ENCODE assay signal across 7 cellular contexts in the genomic region with DNA sequence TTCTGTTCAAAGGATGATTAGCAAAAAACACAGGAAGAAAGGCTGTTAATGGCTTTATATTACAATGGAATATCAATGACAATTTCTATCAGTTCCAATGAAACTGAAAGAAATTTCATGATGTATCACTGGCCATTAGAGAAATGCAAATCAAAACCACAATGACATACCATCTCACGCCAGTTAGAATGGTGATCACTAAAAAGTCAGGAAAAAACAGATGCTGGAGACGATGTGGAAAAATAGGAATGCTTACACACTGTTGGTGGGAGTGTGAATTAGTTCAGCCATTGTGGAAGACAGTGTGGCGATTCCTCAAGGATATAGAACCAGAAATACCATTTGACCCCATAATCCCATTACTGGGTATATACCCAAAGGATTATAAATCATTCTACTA. TPM values are rescaled to one million over a fixed set of nuclear protein-coding genes. Genes with fewer than 3 reads are reported as not detected.
DNase-seq lines count a peak whose midpoint lies in the region; ATAC-seq, FAIRE-seq and TF ChIP-seq lines count a peak whose summit lies in the region.
"Not testable (repeated sequence)": the region's sequence is repeated elsewhere in the genome, so short reads cannot be mapped to it uniquely, and the experiment has no call there.

No MANE protein-coding gene starts in this region.

- H3K4me1 Mint-ChIP-seq in activated CD8-positive, alpha-beta T cell treated with anti-CD3 and anti-CD28 coated beads for 36 hours (ENCODE audit: low read depth): peaks cover 62% of the 10 kb centered on the region
- H3K4me1 Mint-ChIP-seq in activated naive CD4-positive, alpha-beta T cell treated with anti-CD3 and anti-CD28 coated beads, Interleukin-2, amount 50 U/mL, for 24 hours: peaks cover 64% of the 10 kb centered on the region
- peaks cover 65% of the 10 kb centered on the region for H3K4me1 Mint-ChIP-seq in activated naive CD8-positive, alpha-beta T cell treated with anti-CD3 and anti-CD28 coated beads, Interleukin-2, amount 50 U/mL, for 24 hours
- peaks cover 32% of the 10 kb centered on the region for H3K4me1 Mint-ChIP-seq in memory B cell
- peaks cover 55% of the 10 kb centered on the region for H3K4me1 Mint-ChIP-seq in stimulated activated effector memory CD8-positive, alpha-beta T cell treated with anti-CD3 and anti-CD28 coated beads, Interleukin-12 subunit alpha, Interleukin-12 subunit beta, amount 100 ng/mL, for 72 hours

- POLR2A ChIA-PET in activated CD8-positive, alpha-beta T cell treated with anti-CD3 and anti-CD28 coated beads for 36 hours (lab: Charles Lee): not testable (repeated sequence)

- H3K27ac ChIP-seq in SU-DHL-6 (ENCODE audit: low read depth, low read length): peak overlapping the region; percentile 77

- H3K4me3 Mint-ChIP-seq in activated CD8-positive, alpha-beta T cell treated with anti-CD3 and anti-CD28 coated beads for 36 hours; activated naive CD4-positive, alpha-beta T cell treated with anti-CD3 and anti-CD28 coated beads, Interleukin-2, amount 50 U/mL, for 24 hours; activated naive CD8-positive, alpha-beta T cell treated with anti-CD3 and anti-CD28 coated beads, Interleukin-2, amount 50 U/mL, for 24 hours; memory B cell; stimulated activated effector memory CD8-positive, alpha-beta T cell treated with anti-CD3 and anti-CD28 coated beads, Interleukin-12 subunit alpha, Interleukin-12 subunit beta, amount 100 ng/mL, for 72 hours: not testable (repeated sequence)

- H3K36me3 ChIP-seq in SU-DHL-6 (ENCODE audit: low read length): not testable (repeated sequence)

- CTCF ChIA-PET in activated CD8-positive, alpha-beta T cell treated with anti-CD3 and anti-CD28 coated beads for 36 hours (lab: Charles Lee): not testable (repeated sequence)

- not testable (repeated sequence) for ATAC-seq in activated CD8-positive, alpha-beta T cell treated with anti-CD3 and anti-CD28 coated beads for 36 hours; activated naive CD8-positive, alpha-beta T cell treated with anti-CD3 and anti-CD28 coated beads, Interleukin-2, amount 50 U/mL, for 24 hours; memory B cell (ENCODE audit: low read depth); stimulated activated effector memory CD8-positive, alpha-beta T cell treated with anti-CD3 and anti-CD28 coated beads, Interleukin-12 subunit alpha, Interleukin-12 subunit beta, amount 100 ng/mL, for 72 hours

- peak; percentile 72 for FAIRE-seq in GM12891 (lab: Jason Lieb, UNC)

- peaks cover 80% of the 10 kb centered on the region for H3F3A ChIP-seq in SU-DHL-6 (ENCODE audit: insufficient read depth)

- H3K9me3 ChIP-seq in SU-DHL-6 (ENCODE audit: insufficient read depth, low read length): not testable (repeated sequence)

- not testable (repeated sequence) for H3K27me3 ChIP-seq in SU-DHL-6 (ENCODE audit: low read length)

- DNase-seq in GM12891 (ENCODE audit: insufficient read length, low spot score); activated CD8-positive, alpha-beta T cell treated with anti-CD3 and anti-CD28 coated beads for 36 hours; activated naive CD8-positive, alpha-beta T cell treated with anti-CD3 and anti-CD28 coated beads, Interleukin-2, amount 50 U/mL, for 24 hours; memory B cell (ENCODE audit: low spot score in 2 of 2); stimulated activated effector memory CD8-positive, alpha-beta T cell treated with anti-CD3 and anti-CD28 coated beads, Interleukin-12 subunit alpha, Interleukin-12 subunit beta, amount 100 ng/mL, for 72 hours (ENCODE audit: low spot score in 2 of 2): not testable (repeated sequence)

- not testable (repeated sequence) for TF ChIP-seq POLR2A in GM12891 (IDR thresholded peaks at IDR 0.05; ENCODE audit: low read depth, low read length)

- H3K4me3 ChIP-seq in SU-DHL-6 (ENCODE audit: insufficient read depth, low read length, poor library complexity, severe bottlenecking): not testable (repeated sequence)

- not testable (repeated sequence) for H4K20me1 ChIP-seq in SU-DHL-6 (ENCODE audit: low read depth, low read length)

- not testable (repeated sequence) for H3K27me3 Mint-ChIP-seq in activated CD8-positive, alpha-beta T cell treated with anti-CD3 and anti-CD28 coated beads for 36 hours; activated naive CD4-positive, alpha-beta T cell treated with anti-CD3 and anti-CD28 coated beads, Interleukin-2, amount 50 U/mL, for 24 hours; activated naive CD8-positive, alpha-beta T cell treated with anti-CD3 and anti-CD28 coated beads, Interleukin-2, amount 50 U/mL, for 24 hours; memory B cell

- peaks cover 62% of the 10 kb centered on the region for H3K36me3 Mint-ChIP-seq in activated CD8-positive, alpha-beta T cell treated with anti-CD3 and anti-CD28 coated beads for 36 hours (ENCODE audit: low read depth)
- peaks cover 32% of the 10 kb centered on the region for H3K36me3 Mint-ChIP-seq in activated naive CD4-positive, alpha-beta T cell treated with anti-CD3 and anti-CD28 coated beads, Interleukin-2, amount 50 U/mL, for 24 hours
- H3K36me3 Mint-ChIP-seq in activated naive CD8-positive, alpha-beta T cell treated with anti-CD3 and anti-CD28 coated beads, Interleukin-2, amount 50 U/mL, for 24 hours (ENCODE audit: low read depth): peaks cover 63% of the 10 kb centered on the region
- H3K36me3 Mint-ChIP-seq in memory B cell: peaks cover 13% of the 10 kb centered on the region
- H3K36me3 Mint-ChIP-seq in stimulated activated effector memory CD8-positive, alpha-beta T cell treated with anti-CD3 and anti-CD28 coated beads, Interleukin-12 subunit alpha, Interleukin-12 subunit beta, amount 100 ng/mL, for 72 hours: peaks cover 96% of the 10 kb centered on the region

- H3K4me2 ChIP-seq in SU-DHL-6 (ENCODE audit: low read depth, low read length, poor library complexity, severe bottlenecking): peak overlapping the region; percentile 30

- peak overlapping the region; percentile 27 for H3K27ac Mint-ChIP-seq in activated CD8-positive, alpha-beta T cell treated with anti-CD3 and anti-CD28 coated beads for 36 hours
- peak overlapping the region; percentile 81 for H3K27ac Mint-ChIP-seq in activated naive CD4-positive, alpha-beta T cell treated with anti-CD3 and anti-CD28 coated beads, Interleukin-2, amount 50 U/mL, for 24 hours
- peak overlapping the region; percentile 7 for H3K27ac Mint-ChIP-seq in activated naive CD8-positive, alpha-beta T cell treated with anti-CD3 and anti-CD28 coated beads, Interleukin-2, amount 50 U/mL, for 24 hours
- H3K27ac Mint-ChIP-seq in memory B cell: peak overlapping the region; percentile 40
- H3K27ac Mint-ChIP-seq in stimulated activated effector memory CD8-positive, alpha-beta T cell treated with anti-CD3 and anti-CD28 coated beads, Interleukin-12 subunit alpha, Interleukin-12 subunit beta, amount 100 ng/mL, for 72 hours: peak overlapping the region; percentile 41

- intact Hi-C loops in activated CD8-positive, alpha-beta T cell treated with anti-CD3 and anti-CD28 coated beads for 36 hours (cut with micrococcal nuclease): not testable (repeated sequence)

- TF ChIP-seq CTCF in SU-DHL-6 (IDR thresholded peaks at IDR 0.05; ENCODE audit: insufficient read depth, low read length, poor library complexity, severe bottlenecking); activated CD8-positive, alpha-beta T cell treated with anti-CD3 and anti-CD28 coated beads for 36 hours (IDR thresholded peaks at IDR 0.05): not testable (repeated sequence)

- H2AFZ ChIP-seq in SU-DHL-6 (ENCODE audit: low read depth, low read length, severe bottlenecking): not testable (repeated sequence)

- not testable (repeated sequence) for H3K9ac ChIP-seq in SU-DHL-6 (ENCODE audit: low read length)

- not testable (repeated sequence) for H3K9me2 ChIP-seq in SU-DHL-6 (replicated peaks; ENCODE audit: insufficient read depth, low read length)

- H3K9me3 Mint-ChIP-seq in activated CD8-positive, alpha-beta T cell treated with anti-CD3 and anti-CD28 coated beads for 36 hours: peaks cover 11% of the 10 kb centered on the region
- H3K9me3 Mint-ChIP-seq in activated naive CD4-positive, alpha-beta T cell treated with anti-CD3 and anti-CD28 coated beads, Interleukin-2, amount 50 U/mL, for 24 hours; memory B cell; stimulated activated effector memory CD8-positive, alpha-beta T cell treated with anti-CD3 and anti-CD28 coated beads, Interleukin-12 subunit alpha, Interleukin-12 subunit beta, amount 100 ng/mL, for 72 hours: not testable (repeated sequence)
- peaks cover 10% of the 10 kb centered on the region for H3K9me3 Mint-ChIP-seq in activated naive CD8-positive, alpha-beta T cell treated with anti-CD3 and anti-CD28 coated beads, Interleukin-2, amount 50 U/mL, for 24 hours

- H3K79me2 ChIP-seq in SU-DHL-6 (ENCODE audit: insufficient read depth, low read length): peaks cover 91% of the 10 kb centered on the region

RNA-seq across cellular contexts. Expression of gene CBLB, which starts 53.5 kb away (rescaled TPM):
- polyA plus RNA-seq in GM12891 (2012; ENCODE audit: low read depth, missing spikeins): 27.6 TPM
- 100 to 1,000 TPM; 104 to 113 TPM for total RNA-seq in activated CD8-positive, alpha-beta T cell treated with anti-CD3 and anti-CD28 coated beads for 36 hours

Comparison
In these comparisons a context has a peak if more than half of its experiments do, and no peak if none do; other contexts are left out.
1. H3K27ac Mint-ChIP-seq: peak in every context shown above with its lines; median percentile 81 in activated naive CD4-positive, alpha-beta T cell treated with anti-CD3 and anti-CD28 coated beads, Interleukin-2, amount 50 U/mL, for 24 hours; 41 in stimulated activated effector memory CD8-positive, alpha-beta T cell treated with anti-CD3 and anti-CD28 coated beads, Interleukin-12 subunit alpha, Interleukin-12 subunit beta, amount 100 ng/mL, for 72 hours; 40 in memory B cell; 27 in activated CD8-positive, alpha-beta T cell treated with anti-CD3 and anti-CD28 coated beads for 36 hours; 7 in activated naive CD8-positive, alpha-beta T cell treated with anti-CD3 and anti-CD28 coated beads, Interleukin-2, amount 50 U/mL, for 24 hours.